18 cellular contexts compared by ENCODE assay signal in the genomic region with DNA sequence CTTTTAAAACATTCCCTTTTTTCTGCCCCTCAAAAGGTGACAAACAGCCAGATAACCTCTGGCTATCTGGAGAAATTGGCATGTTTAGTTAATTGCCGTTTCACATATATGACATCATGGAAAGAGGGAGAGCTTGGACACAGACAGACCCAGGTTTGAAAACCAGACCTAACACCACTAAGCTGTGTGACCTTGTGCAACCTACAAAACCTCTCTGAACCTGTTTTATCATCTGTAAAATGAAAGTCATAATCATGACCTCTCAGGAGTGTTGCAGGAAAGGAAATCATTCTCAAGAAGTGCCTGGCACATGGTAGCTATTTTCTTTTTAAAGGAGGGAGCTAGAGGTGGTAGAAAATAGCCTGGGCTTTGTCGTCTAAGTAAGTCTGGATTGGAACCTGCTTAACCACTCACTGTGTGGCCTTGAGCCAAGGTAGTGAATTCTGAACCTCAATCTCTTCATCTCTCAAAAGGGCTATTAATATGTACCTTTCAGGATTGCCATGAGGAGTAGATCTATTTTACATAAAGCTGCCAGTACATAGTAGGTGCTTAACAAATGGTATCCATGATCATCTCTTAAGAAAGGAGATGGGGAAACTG.
"Had no signal": no experiment of that assay in that cellular context is flagged by ENCODE, and none has a peak within 500 bp of the region (broad histone marks: within the 10 kb centered on the region; RNA-seq: fewer than 3 reads in every experiment).

No MANE protein-coding gene starts in this region.

- H3K27ac ChIP-seq: tibial nerve had no signal

- ATAC-seq: activated T-cell treated with anti-CD3 and anti-CD28 coated beads, Interleukin-2, amount 50 U/mL, for 4 hours; left lobe of liver; natural killer cell treated with Interleukin-12 subunit alpha and Interleukin-12 subunit beta and Interleukin-15 and Interleukin-18, amount 100 ng/mL, for 72 hours; stimulated activated naive CD8-positive, alpha-beta T cell treated with anti-CD3 and anti-CD28 coated beads, Interleukin-15, Interleukin-2, amounts not matched to agents 100 U/mL and 50 U/mL, for 24 hours had no signal

- DNase-seq: activated CD4-positive, alpha-beta T cell treated with anti-CD3 and anti-CD28 coated beads, Interleukin-2, amount 50 U/mL, for 4 hours; activated CD8-positive, alpha-beta memory T cell treated with anti-CD3 and anti-CD28 coated beads for 24 hours; activated CD8-positive, alpha-beta memory T cell treated with anti-CD3 and anti-CD28 coated beads, Interleukin-2, amount 50 U/mL, for 4 hours; activated naive CD4-positive, alpha-beta T cell; activated naive CD8-positive, alpha-beta T cell treated with anti-CD3 and anti-CD28 coated beads for 36 hours; activated T-cell treated with anti-CD3 and anti-CD28 coated beads, Interleukin-2, amount 50 U/mL, for 4 hours; central memory CD4-positive, alpha-beta T cell; dermis blood vessel endothelial cell; effector CD8-positive, alpha-beta T cell; erythroblast; foreskin melanocyte; kidney; stimulated activated CD4-positive, alpha-beta T cell treated with anti-CD3 and anti-CD28 coated beads, Interleukin-4, amount 100 ng/mL, for 4 hours; stimulated activated naive CD8-positive, alpha-beta T cell treated with anti-CD3 and anti-CD28 coated beads, Interleukin-15, Interleukin-2, amounts not matched to agents 100 U/mL and 50 U/mL, for 24 hours; substantia nigra had no signal

- H3K4me3 ChIP-seq: tibial nerve had no signal

- H3K36me3 ChIP-seq: tibial nerve had no signal

- H3K27me3 ChIP-seq: tibial nerve had no signal

- H3K9me3 ChIP-seq: tibial nerve had no signal
